ENCODE assay signal across 1 cellular context in the genomic region with DNA sequence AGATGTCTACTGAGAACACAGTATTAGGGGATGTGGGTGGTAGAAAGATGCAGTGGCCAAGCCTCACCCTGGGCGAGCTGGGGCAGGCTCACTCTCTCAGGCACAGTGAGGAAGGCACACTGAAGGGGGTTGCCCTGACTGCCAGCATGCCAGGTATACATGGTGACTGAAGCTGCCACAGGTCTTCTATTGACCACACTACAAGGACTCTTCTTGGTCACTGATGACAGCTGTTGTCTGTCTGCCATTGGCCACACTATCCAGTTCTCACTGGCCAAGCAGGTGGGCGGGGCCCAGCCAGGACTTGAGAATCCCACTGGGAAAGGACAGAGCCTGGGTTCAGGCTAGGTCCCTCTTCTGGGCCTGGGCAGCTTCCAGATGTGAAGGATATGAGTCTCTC.
TF ChIP-seq lines count a peak whose summit lies in the region.

No MANE protein-coding gene starts in this region.

TF ChIP-seq in endothelial cell of umbilical vein, 7 proteins besides CTCF, POLR2A, EP300 and RAD21:
- TF ChIP-seq GATA2 (IDR thresholded peaks at IDR 0.05; ENCODE audit: insufficient read depth, insufficient read length, low read depth, low read length) (no peak), MYC (IDR thresholded peaks at IDR 0.05; ENCODE audit: low read depth, low read length) (no peak), EZH2 (IDR thresholded peaks at IDR 0.05; ENCODE audit: borderline replicate concordance, low read depth, low read length, severe bottlenecking) (no peak), FOS (IDR thresholded peaks at IDR 0.05; ENCODE audit: borderline replicate concordance, insufficient read depth, low read length) (no peak), POLR2AphosphoS5 (IDR thresholded peaks at IDR 0.05; ENCODE audit: insufficient read depth, low read depth, low read length) (no peak), JUN (IDR thresholded peaks at IDR 0.05; ENCODE audit: borderline replicate concordance, insufficient read depth, insufficient read length, low read depth) (no peak)
- TF ChIP-seq, protein P1, sequence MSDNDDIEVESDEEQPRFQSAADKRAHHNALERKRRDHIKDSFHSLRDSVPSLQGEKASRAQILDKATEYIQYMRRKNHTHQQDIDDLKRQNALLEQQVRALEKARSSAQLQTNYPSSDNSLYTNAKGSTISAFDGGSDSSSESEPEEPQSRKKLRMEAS (IDR thresholded peaks at IDR 0.05; ENCODE audit: insufficient read depth, insufficient read length): no peak
